Comparison of ENCODE assay signal across 8 cellular contexts in genomic region chr16:14303182-14303618, GRCh38.
DNase-seq lines count a peak whose midpoint lies in the region; ATAC-seq and TF ChIP-seq lines count a peak whose summit lies in the region.

No MANE protein-coding gene starts in this region.

- peak overlapping the region; percentile 97 for H3K9ac ChIP-seq in SU-DHL-6 (ENCODE audit: low read length)

- H3K9me3 ChIP-seq in SU-DHL-6 (ENCODE audit: insufficient read depth, low read length): no peaks in the 10 kb centered on the region

- H2AFZ ChIP-seq in SU-DHL-6 (ENCODE audit: low read depth, low read length, severe bottlenecking): no peak overlapping the region

- peak overlapping the region; percentile 91 for H3K4me2 ChIP-seq in SU-DHL-6 (ENCODE audit: low read depth, low read length, poor library complexity, severe bottlenecking)

- H3K9me2 ChIP-seq in SU-DHL-6 (replicated peaks; ENCODE audit: insufficient read depth, low read length): no peaks in the 10 kb centered on the region

- no peak for ATAC-seq in GM19351 (IDR thresholded peaks at IDR 0.05; ENCODE audit: unreplicated experiment)

- H3F3A ChIP-seq in SU-DHL-6 (ENCODE audit: insufficient read depth): peaks cover 43% of the 10 kb centered on the region

- H3K27ac ChIP-seq in SU-DHL-6 (ENCODE audit: low read depth, low read length): peak overlapping the region; percentile 95

- H4K20me1 ChIP-seq in SU-DHL-6 (ENCODE audit: low read depth, low read length): no peaks in the 10 kb centered on the region

- TF ChIP-seq CTCF in GM12864 (IDR thresholded peaks at IDR 0.05; ENCODE audit: low read depth, low read length, missing control alignments) (no peak), SU-DHL-6 (IDR thresholded peaks at IDR 0.05; ENCODE audit: insufficient read depth, low read length, poor library complexity, severe bottlenecking) (no peak), fibroblast of villous mesenchyme (IDR thresholded peaks at IDR 0.05; ENCODE audit: insufficient read depth, low read depth, low read length) (no peak)

- H3K4me3 ChIP-seq in GM12864 (ENCODE audit: low read depth, low read length): peak overlapping the region; percentile 66
- peak overlapping the region; percentile 86 for H3K4me3 ChIP-seq in SU-DHL-6 (ENCODE audit: insufficient read depth, low read length, poor library complexity, severe bottlenecking)
- peak overlapping the region; percentile 86 for H3K4me3 ChIP-seq in fibroblast of villous mesenchyme (ENCODE audit: low read depth, low read length)

- peaks cover 60% of the 10 kb centered on the region for H3K79me2 ChIP-seq in SU-DHL-6 (ENCODE audit: insufficient read depth, low read length)

- H3K27me3 ChIP-seq in SU-DHL-6 (ENCODE audit: low read length): no peaks in the 10 kb centered on the region

- DNase-seq in GM12864 (ENCODE audit: low read depth) (no peak), fibroblast of villous mesenchyme (ENCODE audit: low read depth) (peak; percentile 47), retina (peak; percentile 51), SW 1271 (lab: John Stamatoyannopoulos, UW) (no peak), dedifferentiated amniotic fluid mesenchymal stem cell (ENCODE audit: extremely low spot score) (no peak), NCI-H446 treated with DMSO at 0.1 percent for 48 hours (lab: John Stamatoyannopoulos, UW) (no peak)

- no peaks in the 10 kb centered on the region for H3K36me3 ChIP-seq in SU-DHL-6 (ENCODE audit: low read length)

Comparison
In these comparisons a context has a peak if more than half of its experiments do, and no peak if none do; other contexts are left out.
1. DNase-seq: peak in fibroblast of villous mesenchyme (single experiment) and retina (single experiment); none in GM12864 (single experiment), SW 1271 (0 of 2), dedifferentiated amniotic fluid mesenchymal stem cell (single experiment) and NCI-H446 treated with DMSO at 0.1 percent for 48 hours (single experiment).
2. Peak in every context shown above with its lines, with median percentiles within 50 percentile points of each other: H3K4me3 ChIP-seq.